Comparison of ENCODE assay signal across 28 cellular contexts in the genomic region with DNA sequence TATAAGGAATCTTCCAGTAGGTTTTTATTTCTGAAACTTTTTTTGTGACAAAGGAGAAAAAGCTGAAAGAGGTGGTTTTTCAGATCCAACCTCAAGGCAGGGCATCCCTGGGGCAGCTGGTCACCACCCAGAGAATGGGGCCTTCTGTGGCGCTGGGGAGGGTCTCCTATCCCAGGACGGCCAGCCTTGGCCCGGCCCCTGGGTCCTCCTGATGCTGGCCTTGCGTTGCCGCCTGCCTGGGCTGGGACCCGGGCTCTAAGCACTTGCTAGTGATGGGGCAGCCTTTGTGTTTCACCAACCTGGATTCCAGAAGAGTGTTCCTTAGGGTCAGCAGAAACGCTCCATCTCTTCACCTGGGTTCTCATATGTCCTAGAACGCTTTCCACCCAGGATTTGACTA. TPM values are rescaled to one million over a fixed set of nuclear protein-coding genes. Genes with fewer than 3 reads are reported as not detected.
"Had no signal": no experiment of that assay in that cellular context is flagged by ENCODE, and none has a peak within 500 bp of the region (broad histone marks: within the 10 kb centered on the region; RNA-seq: fewer than 3 reads in every experiment).

No MANE protein-coding gene starts in this region.

- H3K9me3 ChIP-seq: ascending aorta, breast epithelium, MG63 had no signal

- H3K36me3 ChIP-seq: ascending aorta, breast epithelium, MG63 had no signal

- DNase-seq: activated CD4-positive, alpha-beta memory T cell treated with anti-CD3 and anti-CD28 coated beads, Interleukin-2, amount 10 ng/mL, durations not matched to agents 7 days and 5 days; activated CD4-positive, alpha-beta T cell treated with anti-CD3 and anti-CD28 coated beads for 4 hours; activated CD8-positive, alpha-beta memory T cell treated with anti-CD3 and anti-CD28 coated beads for 24 hours; activated CD8-positive, alpha-beta memory T cell treated with anti-CD3 and anti-CD28 coated beads, Interleukin-2, amount 10 ng/mL, durations not matched to agents 7 days and 5 days; activated gamma-delta T cell; activated naive CD4-positive, alpha-beta T cell treated with Interleukin-2 at 50 U/mL for 16 hours; activated naive CD8-positive, alpha-beta T cell treated with anti-CD3 and anti-CD28 coated beads, Interleukin-2, amount 10 ng/mL, durations not matched to agents 7 days and 5 days; activated T-cell treated with anti-CD3 and anti-CD28 coated beads, Interleukin-2, amount 50 U/mL, for 24 hours; amygdala; Kasumi-1; KG1; MG63; NCI-H1048; NCI-H1105 treated with DMSO at 0.1 percent for 48 hours; NCI-H1436; NCI-H1694; NCI-H1930; NCI-H345; NCI-H524 treated with DMSO at 0.1 percent for 48 hours; SIG-M5 had no signal

- H3K4me1 Mint-ChIP-seq: activated CD8-positive, alpha-beta memory T cell treated with anti-CD3 and anti-CD28 coated beads, Interleukin-2, amount 10 ng/mL, durations not matched to agents 7 days and 5 days had no signal

- H3K27me3 ChIP-seq: ascending aorta, MG63 had no signal

- H3K36me3 Mint-ChIP-seq: activated CD8-positive, alpha-beta memory T cell treated with anti-CD3 and anti-CD28 coated beads, Interleukin-2, amount 10 ng/mL, durations not matched to agents 7 days and 5 days; activated naive CD4-positive, alpha-beta T cell treated with anti-CD3 and anti-CD28 coated beads, Interleukin-2, amount 50 U/mL, for 24 hours; activated naive CD8-positive, alpha-beta T cell treated with anti-CD3 and anti-CD28 coated beads, Interleukin-2, amount 10 ng/mL, durations not matched to agents 7 days and 5 days had no signal

- H3K9me3 Mint-ChIP-seq: activated CD4-positive, alpha-beta memory T cell treated with anti-CD3 and anti-CD28 coated beads, Interleukin-2, amount 10 ng/mL, durations not matched to agents 7 days and 5 days; activated naive CD4-positive, alpha-beta T cell treated with anti-CD3 and anti-CD28 coated beads, Interleukin-2, amount 50 U/mL, for 24 hours; activated naive CD8-positive, alpha-beta T cell treated with anti-CD3 and anti-CD28 coated beads, Interleukin-2, amount 10 ng/mL, durations not matched to agents 7 days and 5 days; activated T-cell treated with anti-CD3 and anti-CD28 coated beads, Interleukin-2, amount 50 U/mL, for 24 hours; activated T-helper 2 cell treated with anti-CD3 and anti-CD28 coated beads, Interferon-gamma antibody, Interleukin-2, Interleukin-4, amounts not matched to agents 10 μg/mL and 5 μg/mL and 100 μg/mL, durations not matched to agents 14 hours and 24 hours and 36 hours; T-helper 2 cell treated with Interferon-gamma antibody and Interleukin-4, amounts not matched to agents 5 μg/mL and 100 μg/mL, for 36 hours had no signal

- H3K27ac ChIP-seq: ascending aorta, breast epithelium had no signal

- H3K4me1 ChIP-seq: ascending aorta, breast epithelium had no signal

- H3K4me3 Mint-ChIP-seq: activated CD4-positive, alpha-beta memory T cell treated with anti-CD3 and anti-CD28 coated beads, Interleukin-2, amount 10 ng/mL, durations not matched to agents 7 days and 5 days; activated CD8-positive, alpha-beta memory T cell treated with anti-CD3 and anti-CD28 coated beads, Interleukin-2, amount 10 ng/mL, durations not matched to agents 7 days and 5 days; activated naive CD4-positive, alpha-beta T cell treated with anti-CD3 and anti-CD28 coated beads, Interleukin-2, amount 50 U/mL, for 24 hours; activated naive CD8-positive, alpha-beta T cell treated with anti-CD3 and anti-CD28 coated beads, Interleukin-2, amount 10 ng/mL, durations not matched to agents 7 days and 5 days; activated T-cell treated with anti-CD3 and anti-CD28 coated beads, Interleukin-2, amount 50 U/mL, for 24 hours; T-helper 2 cell treated with Interferon-gamma antibody and Interleukin-4, amounts not matched to agents 5 μg/mL and 100 μg/mL, for 36 hours had no signal

- H3K27ac Mint-ChIP-seq: activated CD4-positive, alpha-beta memory T cell treated with anti-CD3 and anti-CD28 coated beads, Interleukin-2, amount 10 ng/mL, durations not matched to agents 7 days and 5 days; activated CD8-positive, alpha-beta memory T cell treated with anti-CD3 and anti-CD28 coated beads, Interleukin-2, amount 10 ng/mL, durations not matched to agents 7 days and 5 days; activated naive CD4-positive, alpha-beta T cell treated with anti-CD3 and anti-CD28 coated beads, Interleukin-2, amount 50 U/mL, for 24 hours; activated naive CD8-positive, alpha-beta T cell treated with anti-CD3 and anti-CD28 coated beads, Interleukin-2, amount 10 ng/mL, durations not matched to agents 7 days and 5 days; activated T-cell treated with anti-CD3 and anti-CD28 coated beads, Interleukin-2, amount 50 U/mL, for 24 hours; activated T-helper 2 cell treated with anti-CD3 and anti-CD28 coated beads, Interferon-gamma antibody, Interleukin-2, Interleukin-4, amounts not matched to agents 10 μg/mL and 5 μg/mL and 100 μg/mL, durations not matched to agents 14 hours and 24 hours and 36 hours; T-helper 2 cell treated with Interferon-gamma antibody and Interleukin-4, amounts not matched to agents 5 μg/mL and 100 μg/mL, for 36 hours had no signal

- H3K4me3 ChIP-seq: ascending aorta, MG63 had no signal

RNA-seq across cellular contexts. Expression of a gene that starts 16.3 kb away (rescaled TPM):
- total RNA-seq: activated CD4-positive, alpha-beta memory T cell treated with anti-CD3 and anti-CD28 coated beads, Interleukin-2, amount 10 ng/mL, durations not matched to agents 7 days and 5 days; activated CD8-positive, alpha-beta memory T cell treated with anti-CD3 and anti-CD28 coated beads, Interleukin-2, amount 10 ng/mL, durations not matched to agents 7 days and 5 days; activated naive CD8-positive, alpha-beta T cell treated with anti-CD3 and anti-CD28 coated beads, Interleukin-2, amount 10 ng/mL, durations not matched to agents 7 days and 5 days; breast epithelium; cardiac septum; RPMI7951; T-helper 1 cell treated with Interleukin-12 subunit alpha and Interleukin-12 subunit beta and Interleukin-4 antibody, amounts not matched to agents 30 ng/mL and 1 ng/mL, for 36 hours had no signal
